8 cellular contexts compared by ENCODE assay signal in genomic region chr15:28125673-28126651, GRCh38. TPM values are rescaled to one million over a fixed set of nuclear protein-coding genes. Genes with fewer than 3 reads are reported as not detected.
DNase-seq lines count a peak whose midpoint lies in the region; ATAC-seq and TF ChIP-seq lines count a peak whose summit lies in the region.

No MANE protein-coding gene starts in this region.

- H3K14ac ChIP-seq in neuronal stem cell (ENCODE audit: low read length) = no peak overlapping the region

- CTCF ChIA-PET in CD4-positive, alpha-beta memory T cell (lab: Charles Lee; ENCODE audit: partially characterized antibody) = interaction anchor here (0.6 to 7.0 kb wide), 34 partner anchors 10 to 119 kb away, joined by 3 to 68 read pairs (median 6); partner anchors contain the start of gene OCA2
- CTCF ChIA-PET in HCT116 (lab: Charles Lee) (interaction anchor here (0.6 to 1.8 kb wide), 14 partner anchors 9 to 1235 kb away, joined by 3 to 9 read pairs (median 3); no protein-coding TSS in a partner anchor), OCI-LY7 (lab: Charles Lee; ENCODE audit: unreplicated experiment) (no interaction called here)

- peak overlapping the region in 1 of 8 donors; percentile 46 for H3K4me3 Mint-ChIP-seq in CD4-positive, alpha-beta memory T cell

- H3K9me3 ChIP-seq in CD4-positive, alpha-beta memory T cell (ENCODE audit: control insufficient read depth in 1 of 2, low read length in 2 of 2) = no peaks in the 10 kb centered on the region
- H3K9me3 ChIP-seq in HCT116 (ENCODE audit: control insufficient read depth in 1 of 2, insufficient read depth in 1 of 2, low read depth in 1 of 2, low read length in 2 of 2) (no peaks in the 10 kb centered on the region), OCI-LY7 (ENCODE audit: low read length) (no peaks in the 10 kb centered on the region), neuronal stem cell (replicated peaks in 1 of 2; ENCODE audit: control insufficient read depth in 2 of 2, insufficient read depth in 1 of 2, low read depth in 1 of 2, low read length in 2 of 2) (no peaks in the 10 kb centered on the region), MG63 (no peaks in the 10 kb centered on the region)

- no peak overlapping the region for H3K4me2 ChIP-seq in HCT116 (ENCODE audit: low read length)
- no peak overlapping the region for H3K4me2 ChIP-seq in OCI-LY7 (ENCODE audit: low read length)
- no peak overlapping the region for H3K4me2 ChIP-seq in neuronal stem cell (ENCODE audit: insufficient read depth, low read length, poor library complexity, severe bottlenecking)

- H3K27me3 Mint-ChIP-seq in CD4-positive, alpha-beta memory T cell = no peaks in the 10 kb centered on the region

- peaks cover 10% of the 10 kb centered on the region for H3K36me3 ChIP-seq in CD4-positive, alpha-beta memory T cell (ENCODE audit: insufficient read depth, low read length)
- H3K36me3 ChIP-seq in HCT116 (ENCODE audit: control insufficient read depth in 1 of 2, insufficient read depth in 2 of 2, low read length in 2 of 2) = peaks cover 7 to 12% of the 10 kb centered on the region in 2 experiments; a peak in 3 of 4 replicates
- peaks cover 64% of the 10 kb centered on the region for H3K36me3 ChIP-seq in OCI-LY7 (ENCODE audit: insufficient read depth, low read length)
- H3K36me3 ChIP-seq in neuronal stem cell (replicated peaks in 1 of 2; ENCODE audit: control insufficient read depth in 2 of 2, insufficient read depth in 2 of 2, low read length in 2 of 2) = peaks cover 28 to 94% of the 10 kb centered on the region in 2 donors
- peaks cover 16% of the 10 kb centered on the region for H3K36me3 ChIP-seq in MG63

- H3K4ac ChIP-seq in neuronal stem cell (ENCODE audit: low read length) = no peak overlapping the region

- H3K27ac Mint-ChIP-seq in CD4-positive, alpha-beta memory T cell = no peak overlapping the region

- TF ChIP-seq POLR2A in HCT116 (IDR thresholded peaks at IDR 0.05; ENCODE audit: borderline replicate concordance, extremely low read depth, insufficient read depth, insufficient read length) (no peak), erythroblast (IDR thresholded peaks at IDR 0.05; ENCODE audit: low read length) (no peak)

- no peak overlapping the region for H4K91ac ChIP-seq in neuronal stem cell (ENCODE audit: low read depth, low read length, poor library complexity)

- H3K23ac ChIP-seq in neuronal stem cell (ENCODE audit: low read depth, low read length, poor library complexity) = no peak overlapping the region

- POLR2A ChIA-PET in CD4-positive, alpha-beta memory T cell (lab: Charles Lee; ENCODE audit: partially characterized antibody) = interaction anchor here (1.0 to 5.1 kb wide), 4 partner anchors 11 to 81 kb away, joined by 3 to 29 read pairs (median 4); no protein-coding TSS in a partner anchor
- POLR2A ChIA-PET in HCT116 (lab: Charles Lee) (no interaction called here), OCI-LY7 (lab: Charles Lee) (no interaction called here)

- intact Hi-C loops in CD4-positive, alpha-beta memory T cell (cut with micrococcal nuclease) = no loop called here
- intact Hi-C loops in HCT116 (cut with micrococcal nuclease) = loop anchor here (10.0 kb wide), 1 partner anchor 849 kb away; no protein-coding TSS in a partner anchor
- intact Hi-C loops in OCI-LY7 (cut with micrococcal nuclease; ENCODE audit: unreplicated experiment) = no loop called here

- no CpG with 5 or more reads among the region's 17 CpGs for WGBS in neuronal stem cell (ENCODE audit: extremely low coverage in 2 of 2, insufficient read length in 2 of 2, insufficient replicate concordance in 1 of 2), 2 donors

- H3K4me1 Mint-ChIP-seq in CD4-positive, alpha-beta memory T cell = peaks cover 2 to 25% (median 5%) of the 10 kb centered on the region in 4 donors

- BruUV-seq in HCT116 (replicated peaks; lab: Mats Ljungman, UMichigan) (no TSS peak), OCI-LY7 (replicated peaks; lab: Mats Ljungman, UMichigan) (no TSS peak)

- TF ChIP-seq RAD21 in HCT116 (IDR thresholded peaks at IDR 0.05; ENCODE audit: low read depth) = peak; percentile 43; the same call in 1 of the 2 replicates

- no peak overlapping the region for H3K27ac ChIP-seq in CD4-positive, alpha-beta memory T cell (ENCODE audit: low read depth, low read length)
- H3K27ac ChIP-seq in HCT116 (ENCODE audit: low read depth, low read length) = no peak overlapping the region
- H3K27ac ChIP-seq in OCI-LY7 (ENCODE audit: low read depth, low read length, poor library complexity, severe bottlenecking) = no peak overlapping the region
- no peak overlapping the region for H3K27ac ChIP-seq in neuronal stem cell (replicated peaks; ENCODE audit: low read length)

- H3K79me2 ChIP-seq in HCT116 (ENCODE audit: insufficient read depth, low read length) (no peaks in the 10 kb centered on the region), OCI-LY7 (ENCODE audit: insufficient read depth, low read depth, low read length) (no peaks in the 10 kb centered on the region)

- H2AFZ ChIP-seq in HCT116 (ENCODE audit: low read depth, low read length, poor library complexity, severe bottlenecking) = no peak overlapping the region
- H2AFZ ChIP-seq in OCI-LY7 (ENCODE audit: low read length) = no peak overlapping the region
- H2AFZ ChIP-seq in neuronal stem cell (ENCODE audit: low read length) = no peak overlapping the region

- RAD21 ChIA-PET in HCT116 (lab: Charles Lee; ENCODE audit: low non-redundant PET in 1 of 2, low total read pairs in 2 of 2, uncharacterized antibody in 2 of 2, unreplicated experiment in 2 of 2) = no interaction called here

- H2BK5ac ChIP-seq in neuronal stem cell (ENCODE audit: low read length) = no peak overlapping the region

- H3K4me1 ChIP-seq in CD4-positive, alpha-beta memory T cell (ENCODE audit: insufficient read depth, low read length) = no peaks in the 10 kb centered on the region
- no peaks in the 10 kb centered on the region for H3K4me1 ChIP-seq in HCT116 (ENCODE audit: control insufficient read depth in 1 of 2, insufficient read depth in 2 of 2, low read length in 2 of 2)
- H3K4me1 ChIP-seq in OCI-LY7 (ENCODE audit: insufficient read depth, low read length, poor library complexity, severe bottlenecking) = peaks cover 7% of the 10 kb centered on the region
- H3K4me1 ChIP-seq in neuronal stem cell (ENCODE audit: control insufficient read depth in 2 of 2, insufficient read depth in 1 of 2, low read depth in 1 of 2, low read length in 2 of 2) = no peaks in the 10 kb centered on the region

- DNase-seq in CD4-positive, alpha-beta memory T cell = peak in 4 of 5 donors; percentile 30 to 57 (median 44)
- DNase-seq in HCT116 (ENCODE audit: low read depth, low spot score) = peak; percentile 33
- DNase-seq in OCI-LY7 (ENCODE audit: low spot score) = peak; percentile 65
- DNase-seq in erythroblast (lab: John Stamatoyannopoulos, UW) = peak; percentile 49 to 75
- DNase-seq in neuronal stem cell (ENCODE audit: low spot score) = peak; percentile 54
- DNase-seq in MG63 = no peak
- no peak for DNase-seq in occipital lobe (lab: John Stamatoyannopoulos, UW)

- H3K9me2 ChIP-seq in HCT116 (ENCODE audit: insufficient read depth) (no peaks in the 10 kb centered on the region), OCI-LY7 (ENCODE audit: insufficient read depth, low read length) (no peaks in the 10 kb centered on the region)

- H3K4me3 ChIP-seq in CD4-positive, alpha-beta memory T cell (ENCODE audit: low read length in 2 of 2) = no peak overlapping the region
- H3K4me3 ChIP-seq in HCT116 (replicated peaks in 1 of 2; ENCODE audit: low read depth in 1 of 2, low read length in 2 of 2) = no peak overlapping the region
- H3K4me3 ChIP-seq in OCI-LY7 (ENCODE audit: low read depth, low read length, poor library complexity, severe bottlenecking) = no peak overlapping the region
- H3K4me3 ChIP-seq in neuronal stem cell (ENCODE audit: low read length in 2 of 2) = no peak overlapping the region
- no peak overlapping the region for H3K4me3 ChIP-seq in MG63

- H2BK120ac ChIP-seq in neuronal stem cell (ENCODE audit: low read depth, low read length) = no peak overlapping the region

- ATAC-seq in HCT116 (peak; percentile 51; the same call in 1 of the 2 replicates), GM19328 (IDR thresholded peaks at IDR 0.05; ENCODE audit: unreplicated experiment) (no peak)

- no peaks in the 10 kb centered on the region for H3K9me3 Mint-ChIP-seq in CD4-positive, alpha-beta memory T cell

- H3K36me3 Mint-ChIP-seq in CD4-positive, alpha-beta memory T cell = peaks cover 30 to 45% of the 10 kb centered on the region in 2 donors

- H2AK5ac ChIP-seq in neuronal stem cell (ENCODE audit: low read depth, low read length) = no peak overlapping the region

- no peak overlapping the region for H4K8ac ChIP-seq in neuronal stem cell (ENCODE audit: low read depth, low read length)

- H3K9ac ChIP-seq in HCT116 (ENCODE audit: low read length) (no peak overlapping the region), neuronal stem cell (ENCODE audit: low read depth, low read length, poor library complexity) (no peak overlapping the region)

- H2BK12ac ChIP-seq in neuronal stem cell (ENCODE audit: low read length) = no peak overlapping the region

- no peaks in the 10 kb centered on the region for H3K27me3 ChIP-seq in CD4-positive, alpha-beta memory T cell (ENCODE audit: insufficient read depth, low read length)
- no peaks in the 10 kb centered on the region for H3K27me3 ChIP-seq in HCT116 (ENCODE audit: insufficient read depth, low read length)
- H3K27me3 ChIP-seq in neuronal stem cell (ENCODE audit: control insufficient read depth in 3 of 3, insufficient read depth in 3 of 3, low read depth in 1 of 3, low read length in 3 of 3) = no peaks in the 10 kb centered on the region
- no peaks in the 10 kb centered on the region for H3K27me3 ChIP-seq in MG63

- TF ChIP-seq CTCF in HCT116 (IDR thresholded peaks at IDR 0.05 in 2 of 3, conservative IDR thresholded peaks at IDR 0.05 in 1 of 3; ENCODE audit: borderline replicate concordance in 1 of 3, insufficient read depth in 1 of 3, low read depth in 2 of 3, low read length in 2 of 3) (peak; percentile 24 to 68 (median 59); a peak in 5 of 6 replicates), OCI-LY7 (conservative IDR thresholded peaks at IDR 0.05; ENCODE audit: low read length) (peak; percentile 88)

- no peak overlapping the region for H2BK15ac ChIP-seq in neuronal stem cell (ENCODE audit: low read length)

- H4K20me1 ChIP-seq in HCT116 (ENCODE audit: insufficient read depth) (no peaks in the 10 kb centered on the region), OCI-LY7 (ENCODE audit: insufficient read depth, low read length) (no peaks in the 10 kb centered on the region)

- H3K79me1 ChIP-seq in neuronal stem cell (ENCODE audit: low read depth, low read length) = no peaks in the 10 kb centered on the region

- no peak overlapping the region for H3K18ac ChIP-seq in neuronal stem cell (ENCODE audit: low read length)

TF ChIP-seq in HCT116, 20 proteins besides CTCF, POLR2A, EP300 and RAD21 (continues in another document):
- TF ChIP-seq SP1 (IDR thresholded peaks at IDR 0.05; ENCODE audit: low read depth) (no peak), ZFX (IDR thresholded peaks at IDR 0.05) (no peak)

RNA-seq across cellular contexts. Expression of gene OCA2, which starts 26.8 kb away (rescaled TPM):
- total RNA-seq in CD4-positive, alpha-beta memory T cell = not detected
- not detected for polyA plus RNA-seq in CD4-positive, alpha-beta memory T cell
- total RNA-seq in HCT116 (2021; ENCODE audit: unreplicated experiment) = not detected
- not detected in 2 replicates for polyA plus RNA-seq in HCT116 (2012)
- not detected in 2 replicates for total RNA-seq in OCI-LY7 (2014; rRNA removed; shearing (Covaris generic))
- not detected in 2 replicates for total RNA-seq in OCI-LY7 (2022)
- 0.81 TPM for polyA plus RNA-seq in neuronal stem cell (2013, experiment 1 of 2)
- polyA plus RNA-seq in neuronal stem cell (2013, experiment 2 of 2) = 0.75 TPM
- not detected in 2 replicates for total RNA-seq in MG63 (2014; rRNA removed; shearing (Covaris generic); ENCODE audit: low replicate concordance)
- 25.7 TPM for total RNA-seq in occipital lobe

Comparison
In these comparisons a context has a peak if more than half of its experiments do, and no peak if none do; other contexts are left out.
1. DNase-seq: peak in CD4-positive, alpha-beta memory T cell (4 of 5), HCT116 (single experiment), OCI-LY7 (single experiment), erythroblast (2 of 2) and neuronal stem cell (single experiment); none in MG63 (single experiment) and occipital lobe (single experiment).
2. RNA of gene OCA2, which starts 26.8 kb away (total RNA-seq): 25.7 TPM in occipital lobe (single experiment); not detected in HCT116 (single experiment), not detected in CD4-positive, alpha-beta memory T cell, not detected in OCI-LY7 and not detected in MG63; every median in the first group is over 10 times any median in the second.